In the genomic region with DNA sequence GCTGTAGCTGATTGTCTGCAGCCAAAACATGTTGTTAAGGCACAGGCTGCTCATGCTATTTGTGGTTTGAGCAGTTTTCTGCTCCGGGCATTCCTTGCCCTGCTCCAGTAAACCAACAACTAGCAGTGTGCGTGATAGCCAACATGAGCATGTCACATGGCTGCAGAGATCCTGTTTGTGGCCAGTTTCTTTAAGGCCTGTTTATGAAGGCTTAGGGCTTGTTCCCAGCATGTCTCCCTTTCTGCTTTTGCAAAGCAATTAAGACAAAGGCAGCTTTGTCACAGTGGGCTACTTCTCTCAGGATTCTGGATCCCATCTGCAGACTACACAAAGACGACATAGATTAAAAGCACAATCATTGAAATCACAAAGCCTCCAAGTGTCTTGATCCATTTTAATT, we compare ENCODE assay signal across 13 cellular contexts.
DNase-seq lines count a peak whose midpoint lies in the region; ATAC-seq and TF ChIP-seq lines count a peak whose summit lies in the region.
"Had no signal": no experiment of that assay in that cellular context is flagged by ENCODE, and none has a peak within 500 bp of the region (broad histone marks: within the 10 kb centered on the region; RNA-seq: fewer than 3 reads in every experiment).

No MANE protein-coding gene starts in this region.

- H3K9ac ChIP-seq in GM23248, result no peak overlapping the region

- no peak for TF ChIP-seq CTCF in retinal pigment epithelial cell (conservative IDR thresholded peaks at IDR 0.05; ENCODE audit: low read depth, low read length)

- no peaks in the 10 kb centered on the region for H3K36me3 ChIP-seq in GM23248 (ENCODE audit: low read depth)

- no peaks in the 10 kb centered on the region; the same call in 1 of the 2 replicates for H3K9me2 ChIP-seq in GM23248 (ENCODE audit: insufficient read depth)

- H3K9me3 ChIP-seq in GM23248 (ENCODE audit: low read depth), result no peaks in the 10 kb centered on the region

- H3F3A ChIP-seq in GM23248 (ENCODE audit: insufficient read depth), result no peaks in the 10 kb centered on the region

- H4K20me1 ChIP-seq in GM23248 (ENCODE audit: insufficient read depth), result no peaks in the 10 kb centered on the region

- WGBS in GM23248 (ENCODE audit: low coverage in 1 of 2, low lambda C conversion rate in 2 of 2, missing lambda C conversion rate in 2 of 2), 2 experiments, result 3 to 8% methylated on average over 3 of the region's 3 CpGs

- H3K79me2 ChIP-seq in GM23248 (ENCODE audit: insufficient read depth), result no peaks in the 10 kb centered on the region

- H3K4me3 ChIP-seq in GM23248, result no peak overlapping the region
- no peak overlapping the region for H3K4me3 ChIP-seq in retinal pigment epithelial cell (ENCODE audit: low read length)

- peak; percentile 86 for ATAC-seq in left ventricle myocardium superior
- ATAC-seq in GM18502 (IDR thresholded peaks at IDR 0.05; ENCODE audit: poor library complexity, unreplicated experiment), result no peak
- no peak for ATAC-seq in HG02571 (IDR thresholded peaks at IDR 0.05; ENCODE audit: unreplicated experiment)
- no peak for ATAC-seq in HG03097 (IDR thresholded peaks at IDR 0.05; ENCODE audit: low FRiP score, unreplicated experiment)
- ATAC-seq: SK-N-SH treated with all-trans-retinoic acid at 6 μM for 48 hours had no signal

- intact Hi-C loops in left ventricle myocardium superior (cut with micrococcal nuclease), result no loop called here

- no peak overlapping the region for H3K4me2 ChIP-seq in GM23248 (ENCODE audit: unreplicated experiment)

- in situ Hi-C loops in GM23248 (cut with MboI), result no loop called here

- peak; percentile 33 for DNase-seq in GM23248
- no peak for DNase-seq in left ventricle myocardium superior
- DNase-seq in retinal pigment epithelial cell (ENCODE audit: low read depth), result peak; percentile 57
- no peak for DNase-seq in CD1c-positive myeloid dendritic cell (ENCODE audit: extremely low spot score)
- DNase-seq: activated CD4-positive, alpha-beta memory T cell treated with anti-CD3 and anti-CD28 coated beads for 36 hours; Calu3; Karpas-422; NCI-H510A had no signal

- no peak overlapping the region for H2AFZ ChIP-seq in GM23248

- no peaks in the 10 kb centered on the region for H3K4me1 ChIP-seq in GM23248 (ENCODE audit: insufficient read depth)

- H3K27ac ChIP-seq in GM23248 (no peak overlapping the region), angular gyrus (ENCODE audit: low read depth, low read length) (peak overlapping the region; percentile 57)

- 0 out of 2 replicates have a peak, but pooled peaks cover 9% of the 10 kb centered on the region for H3K27me3 ChIP-seq in GM23248 (replicated peaks; ENCODE audit: insufficient read depth)

Comparison
In these comparisons a context has a peak if more than half of its experiments do, and no peak if none do; other contexts are left out.
1. DNase-seq: peak in GM23248 (single experiment) and retinal pigment epithelial cell (single experiment); none in left ventricle myocardium superior (single experiment) and CD1c-positive myeloid dendritic cell (single experiment).